ENCODE assay signal across 1 cellular context in genomic region chr19:40716655-40717324, GRCh38.
TF ChIP-seq lines count a peak whose summit lies in the region.

TSS of gene COQ8B (minus strand) at chr19:40716886. CDS start at chr19:40714632, 2,254 bp downstream.
TSS of gene ITPKC (plus strand) at chr19:40717112. CDS start at chr19:40717136, 24 bp downstream.

TF ChIP-seq in K562, 482 proteins besides CTCF, POLR2A, EP300 and RAD21 (continued from another document and continues in another):
- TF ChIP-seq ZBTB26 (CRISPR knock-in tag; IDR thresholded peaks at IDR 0.05) (no peak), SRSF1 (IDR thresholded peaks at IDR 0.05; ENCODE audit: low read depth, low read length) (no peak), TCF7 (IDR thresholded peaks at IDR 0.05; ENCODE audit: borderline replicate concordance) (0 out of 2 replicates have a peak, but pooled peaks have one; percentile 56), ILK (tag; IDR thresholded peaks at IDR 0.05; ENCODE audit: borderline replicate concordance, low read depth) (no peak), HDAC3 (IDR thresholded peaks at IDR 0.05; ENCODE audit: borderline replicate concordance, partially characterized antibody) (no peak), ZNF184 (CRISPR knock-in tag; IDR thresholded peaks at IDR 0.05) (no peak), SFPQ (IDR thresholded peaks at IDR 0.05; ENCODE audit: low read depth, low read length) (no peak), ATF7 (IDR thresholded peaks at IDR 0.05) (peak; percentile 53; the same call in 1 of the 2 replicates), HDAC2 (IDR thresholded peaks at IDR 0.05) (peak; percentile 66; the same call in 1 of the 2 replicates), RBFOX2 (IDR thresholded peaks at IDR 0.05; ENCODE audit: low read depth, low read length) (peak; percentile 85), RB1 (IDR thresholded peaks at IDR 0.05; ENCODE audit: low read depth) (0 out of 2 replicates have a peak, but pooled peaks have one; percentile 63), ZNF407 (IDR thresholded peaks at IDR 0.05; ENCODE audit: low read depth) (no peak), ZNF280B (CRISPR knock-in tag; IDR thresholded peaks at IDR 0.05) (no peak), MEF2D (tag; conservative IDR thresholded peaks at IDR 0.05; ENCODE audit: low read depth) (no peak), ZNF592 (IDR thresholded peaks at IDR 0.05) (peak; percentile 40; the same call in 1 of the 2 replicates), ZNF561 (CRISPR knock-in tag; conservative IDR thresholded peaks at IDR 0.05) (no peak), ZNF431 (CRISPR knock-in tag; IDR thresholded peaks at IDR 0.05) (peak; percentile 61), NFE2 (IDR thresholded peaks at IDR 0.05; ENCODE audit: low read depth) (no peak), PKNOX1 (IDR thresholded peaks at IDR 0.05) (peak; percentile 34; the same call in 1 of the 2 replicates), ETS1 (conservative IDR thresholded peaks at IDR 0.05; ENCODE audit: control insufficient read depth, low read depth, low read length) (peak; percentile 84), THRA (IDR thresholded peaks at IDR 0.05) (no peak), CEBPZ (IDR thresholded peaks at IDR 0.05; ENCODE audit: borderline replicate concordance, low read depth, low read length) (no peak), ZNF830 (CRISPR knock-in tag; IDR thresholded peaks at IDR 0.05) (0 out of 2 replicates have a peak, but pooled peaks have one; percentile 19), ATF1 (CRISPR knock-in tag; IDR thresholded peaks at IDR 0.05) (peak; percentile 64), ATF1 (tag; IDR thresholded peaks at IDR 0.05) (peak; percentile 91), CREM (IDR thresholded peaks at IDR 0.05; ENCODE audit: low read depth) (peak; percentile 96)
